Comparison of ENCODE assay signal across 8 cellular contexts in genomic region chr12:120528861-120529525, GRCh38. TPM values are rescaled to one million over a fixed set of nuclear protein-coding genes. Genes with fewer than 3 reads are reported as not detected.
DNase-seq lines count a peak whose midpoint lies in the region; ATAC-seq and TF ChIP-seq lines count a peak whose summit lies in the region.

Gene COQ5 (minus strand): TSS chr12:120529158. CDS start chr12:120529141, 17 bp downstream.

- peak within 1 kb of the TSS; percentile 95 for H3K27ac Mint-ChIP-seq in CD4-positive, alpha-beta T cell

- H3K4me3 Mint-ChIP-seq in CD4-positive, alpha-beta T cell: peak within 1 kb of the TSS; percentile 100

- H2BK120ac ChIP-seq in mesendoderm (ENCODE audit: low read depth, low read length): no peak within 1 kb of the TSS

- peak within 1 kb of the TSS; percentile 74 for H2BK5ac ChIP-seq in mesendoderm (ENCODE audit: low read length)

- H3K36me3 Mint-ChIP-seq in CD4-positive, alpha-beta T cell (ENCODE audit: low read depth): peaks cover 14% of the 10 kb centered on the region

- H3K79me2 ChIP-seq in mesendoderm (ENCODE audit: control insufficient read depth, insufficient read depth, low read length): no peaks in the 10 kb centered on the region

- DNase-seq in CD4-positive, alpha-beta T cell: peak; percentile 70 to 82 (median 78)
- peak; percentile 74 for DNase-seq in HPDE6-E6E7 (ENCODE audit: extremely low spot score)
- DNase-seq in NOMO-1 (lab: John Stamatoyannopoulos, UW; ENCODE audit: unreplicated experiment in 2 of 2): peak; percentile 74 to 90
- DNase-seq in activated CD8-positive, alpha-beta memory T cell treated with anti-CD3 and anti-CD28 coated beads, Interleukin-2, amount 50 U/mL, for 1 hour (ENCODE audit: extremely low read depth): peak; percentile 57
- DNase-seq in mesendoderm: peak; percentile 93
- DNase-seq in stimulated activated CD8-positive, alpha-beta memory T cell treated with anti-CD3 and anti-CD28 coated beads, Interleukin-15, amount 100 ng/mL, for 1 hour (ENCODE audit: low read depth): peak; percentile 72

- no peaks in the 10 kb centered on the region for H3K27me3 Mint-ChIP-seq in CD4-positive, alpha-beta T cell

- no peak within 1 kb of the TSS for H3K23ac ChIP-seq in mesendoderm (ENCODE audit: low read length)

- H3K4me3 ChIP-seq in endocrine pancreas (ENCODE audit: control insufficient read depth, insufficient read depth, low read length): peak within 1 kb of the TSS; percentile 93
- peak within 1 kb of the TSS; percentile 88 for H3K4me3 ChIP-seq in mesendoderm (ENCODE audit: low read length)

- H4K5ac ChIP-seq in mesendoderm (ENCODE audit: low read length): peak within 1 kb of the TSS; percentile 90

- no peaks in the 10 kb centered on the region for H3K9me3 ChIP-seq in CD4-positive, alpha-beta T cell (ENCODE audit: control insufficient read depth, low read length)
- H3K9me3 ChIP-seq in endocrine pancreas (ENCODE audit: control insufficient read depth, low read length): no peaks in the 10 kb centered on the region

- POLR2A ChIA-PET in CD4-positive, alpha-beta T cell (lab: Charles Lee): interaction anchor here (0.6 to 2.1 kb wide), 15 partner anchors 9 to 1563 kb away, joined by 3 to 24 read pairs (median 4); partner anchors contain the start of genes DYNLL1, POP5, PSMD9 and RNU4-1

- peak within 1 kb of the TSS; percentile 97 for H3K18ac ChIP-seq in mesendoderm (ENCODE audit: low read length)

- ATAC-seq in CD4-positive, alpha-beta T cell (ENCODE audit: poor library complexity): peak; percentile 97
- peak; percentile 82 for ATAC-seq in GM19452 (IDR thresholded peaks at IDR 0.05; ENCODE audit: unreplicated experiment)

- no peaks in the 10 kb centered on the region for H3K9me3 Mint-ChIP-seq in CD4-positive, alpha-beta T cell

- peak within 1 kb of the TSS; percentile 73 for H3K27ac ChIP-seq in CD4-positive, alpha-beta T cell (ENCODE audit: low read depth, low read length)
- peak within 1 kb of the TSS; percentile 86 for H3K27ac ChIP-seq in mesendoderm (ENCODE audit: low read depth, low read length)

- H2BK15ac ChIP-seq in mesendoderm (replicated peaks; ENCODE audit: low read depth): peak within 1 kb of the TSS; percentile 59

- intact Hi-C loops in CD4-positive, alpha-beta T cell (cut with DNase I, micrococcal nuclease): loop anchor here (1.0 to 2.0 kb wide), 4 partner anchors 32 to 90 kb away; partner anchors contain the start of genes DYNLL1 (in 2 of the 2), COX6A1 (in 1 of the 2), GATC (in 1 of the 2) and TRIAP1 (in 1 of the 2)

- H4K8ac ChIP-seq in mesendoderm (ENCODE audit: low read depth, low read length): peak within 1 kb of the TSS; percentile 69

- H3K4ac ChIP-seq in mesendoderm (ENCODE audit: low read depth, low read length): peak within 1 kb of the TSS; percentile 97

- CTCF ChIA-PET in CD4-positive, alpha-beta T cell (lab: Charles Lee): no interaction called here

- no peaks in the 10 kb centered on the region for H3K36me3 ChIP-seq in endocrine pancreas (ENCODE audit: control insufficient read depth, insufficient read depth, low read length)
- no peaks in the 10 kb centered on the region for H3K36me3 ChIP-seq in mesendoderm (ENCODE audit: control insufficient read depth, insufficient read depth, low read length)

- no peak within 1 kb of the TSS for H2AK5ac ChIP-seq in mesendoderm (ENCODE audit: low read length)

- peak within 1 kb of the TSS; percentile 82 for H3K4me2 ChIP-seq in mesendoderm (ENCODE audit: low read length)

- no peaks in the 10 kb centered on the region for H3K79me1 ChIP-seq in mesendoderm (ENCODE audit: low read length)

- TF ChIP-seq CTCF in CD4-positive, alpha-beta T cell (IDR thresholded peaks at IDR 0.05): no peak

- H3K9ac ChIP-seq in endocrine pancreas (ENCODE audit: control insufficient read depth, insufficient read depth, low read length) (peak within 1 kb of the TSS; percentile 93), mesendoderm (ENCODE audit: low read length) (peak within 1 kb of the TSS; percentile 92)

- no peaks in the 10 kb centered on the region for H3K27me3 ChIP-seq in CD4-positive, alpha-beta T cell (ENCODE audit: control insufficient read depth, insufficient read depth, low read length)
- H3K27me3 ChIP-seq in endocrine pancreas (ENCODE audit: control insufficient read depth, insufficient read depth, low read length) (no peaks in the 10 kb centered on the region), mesendoderm (ENCODE audit: insufficient read depth, low read length, poor library complexity) (no peaks in the 10 kb centered on the region)

- peaks cover 32% of the 10 kb centered on the region for H3K4me1 Mint-ChIP-seq in CD4-positive, alpha-beta T cell (ENCODE audit: low read depth)

- WGBS in mesendoderm (ENCODE audit: extremely low coverage, insufficient coverage, low lambda C conversion rate): no CpG with 5 or more reads among the region's 38 CpGs

- no peaks in the 10 kb centered on the region for H3K4me1 ChIP-seq in endocrine pancreas (ENCODE audit: control insufficient read depth, insufficient read depth, low read length)
- H3K4me1 ChIP-seq in mesendoderm (ENCODE audit: control insufficient read depth, low read depth, low read length): peaks cover 3% of the 10 kb centered on the region

- H3K56ac ChIP-seq in mesendoderm (ENCODE audit: low read length): peak within 1 kb of the TSS; percentile 94

RNA-seq across cellular contexts. Expression of gene COQ5, which starts in this region (rescaled TPM):
- 1 to 10 TPM; 6.9 to 7.1 TPM for total RNA-seq in CD4-positive, alpha-beta T cell
- 26.5 TPM for polyA plus RNA-seq in mesendoderm (2013, experiment 1 of 2)
- polyA plus RNA-seq in mesendoderm (2013, experiment 2 of 2): 25.9 TPM

Comparison
In these comparisons a context has a peak if more than half of its experiments do, and no peak if none do; other contexts are left out.
1. Peak in every context shown above with its lines: DNase-seq, ATAC-seq, H3K4me3 ChIP-seq and H3K27ac ChIP-seq.